9 cellular contexts compared by ENCODE assay signal in the genomic region with DNA sequence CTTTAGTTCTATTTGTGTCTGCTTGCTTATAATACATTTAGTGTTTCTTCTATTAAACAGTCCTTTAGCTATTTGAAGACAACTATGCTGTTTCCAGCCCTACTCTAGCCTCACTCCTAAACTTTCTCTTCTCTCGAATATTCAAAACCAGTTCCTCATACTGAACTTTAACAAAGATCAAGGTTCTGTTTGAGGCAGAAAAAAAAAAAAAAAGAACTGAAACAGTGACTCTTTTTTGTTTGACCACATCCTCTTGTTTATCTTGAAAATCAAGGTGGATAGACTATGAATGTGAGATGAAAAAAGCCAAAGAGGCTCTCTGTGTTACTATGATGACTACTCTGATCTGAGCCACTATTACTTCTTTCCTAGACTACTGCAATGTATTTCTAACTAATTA.
DNase-seq lines count a peak whose midpoint lies in the region; ATAC-seq, FAIRE-seq and TF ChIP-seq lines count a peak whose summit lies in the region.
"Had no signal": no experiment of that assay in that cellular context is flagged by ENCODE, and none has a peak within 500 bp of the region (broad histone marks: within the 10 kb centered on the region; RNA-seq: fewer than 3 reads in every experiment).

No MANE protein-coding gene starts in this region.

- H3K27ac ChIP-seq in BLaER1 (peak overlapping the region; percentile 57), stomach (no peak overlapping the region)

- no peak overlapping the region for H3K4me3 ChIP-seq in BLaER1
- H3K4me3 ChIP-seq in foreskin fibroblast (ENCODE audit: low read depth in 1 of 2, low read length in 2 of 2) = no peak overlapping the region
- no peak overlapping the region for H3K4me3 ChIP-seq in stomach

- no peaks in the 10 kb centered on the region for H3K27me3 ChIP-seq in BLaER1
- no peaks in the 10 kb centered on the region for H3K27me3 ChIP-seq in stomach

- peaks cover 35% of the 10 kb centered on the region for H3K4me1 ChIP-seq in BLaER1
- H3K4me1 ChIP-seq in stomach = no peaks in the 10 kb centered on the region

- intact Hi-C loops in stomach (cut with DNase I; ENCODE audit: low total_unique reads) = no loop called here
- intact Hi-C loops in posterior vena cava (cut with DNase I) = no loop called here
- intact Hi-C loops in head of caudate nucleus (cut with DNase I) = no loop called here

- ATAC-seq in HG03095 (IDR thresholded peaks at IDR 0.05; ENCODE audit: unreplicated experiment) = peak; percentile 91

- peak; percentile 46 for DNase-seq in GM19239 (ENCODE audit: insufficient read length, low spot score)
- peak; percentile 59 for DNase-seq in SIG-M5 treated with dmso at 0.1 percent for 504 hours (lab: John Stamatoyannopoulos, UW; ENCODE audit: unreplicated experiment)
- DNase-seq in foreskin fibroblast = no peak
- DNase-seq in stomach = no peak
- no peak for DNase-seq in posterior vena cava (ENCODE audit: low spot score)
- DNase-seq in head of caudate nucleus = no peak
- DNase-seq: cerebellar nuclear complex had no signal

- FAIRE-seq in GM19239 (lab: Jason Lieb, UNC) = peak; percentile 96

- WGBS in stomach, 5 donors = 19 to 53% (median 26%) methylated on average over 1 of the region's 1 CpG

- peak overlapping the region; percentile 68 for H3K4me2 ChIP-seq in BLaER1

- no peaks in the 10 kb centered on the region for H4K20me1 ChIP-seq in BLaER1

- no peak for TF ChIP-seq POLR2A in stomach (IDR thresholded peaks at IDR 0.05)

- no peak for TF ChIP-seq EP300 in stomach (IDR thresholded peaks at IDR 0.05)

- H3K36me3 ChIP-seq in BLaER1 (no peaks in the 10 kb centered on the region), stomach (no peaks in the 10 kb centered on the region)

- no peak overlapping the region for H3K9ac ChIP-seq in BLaER1

- no peak for TF ChIP-seq CTCF in foreskin fibroblast (IDR thresholded peaks at IDR 0.05; ENCODE audit: low read depth, low read length)
- no peak for TF ChIP-seq CTCF in stomach (IDR thresholded peaks at IDR 0.05)

- H3K9me3 ChIP-seq in BLaER1 (peaks cover 17% of the 10 kb centered on the region), stomach (no peaks in the 10 kb centered on the region)

Comparison
In these comparisons a context has a peak if more than half of its experiments do, and no peak if none do; other contexts are left out.
1. DNase-seq: peak in GM19239 (single experiment) and SIG-M5 treated with dmso at 0.1 percent for 504 hours (single experiment); none in foreskin fibroblast (0 of 2), stomach (single experiment), posterior vena cava (single experiment) and head of caudate nucleus (0 of 42).